In the genomic region with DNA sequence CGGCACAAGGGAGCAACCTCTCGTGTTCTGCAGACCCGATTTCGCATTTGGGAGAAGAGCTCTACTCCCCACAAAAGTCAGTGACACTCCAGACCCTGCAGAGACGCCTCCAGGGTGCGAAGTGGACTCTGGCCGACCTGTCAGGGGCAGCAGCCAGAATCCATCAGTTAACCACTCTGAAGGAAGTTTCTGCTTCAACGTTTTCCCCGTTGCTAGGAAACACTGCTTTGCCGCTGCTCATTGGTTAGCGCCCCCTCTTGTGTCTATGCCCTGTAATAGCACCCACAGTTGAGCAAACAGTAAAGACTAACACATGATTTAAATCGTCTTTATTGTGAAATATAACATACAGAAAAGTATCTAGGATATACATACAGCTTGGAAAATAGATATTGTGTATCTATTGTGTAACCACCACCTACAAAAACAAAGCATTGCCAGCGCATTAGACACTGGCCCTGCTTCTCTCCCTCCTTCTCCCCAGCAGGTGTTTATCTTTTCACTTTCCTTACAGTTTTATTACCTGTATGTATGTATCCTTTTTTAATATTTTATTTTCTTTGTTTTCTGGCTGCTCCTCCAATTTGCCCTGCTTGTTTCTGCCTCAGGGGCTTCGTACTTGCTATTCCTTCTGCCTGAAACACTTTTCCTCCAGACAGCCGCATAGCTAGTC, we compare ENCODE assay signal across 8 cellular contexts. TPM values are rescaled to one million over a fixed set of nuclear protein-coding genes. Genes with fewer than 3 reads are reported as not detected.
A peak's percentile ranks its signal among the peaks of the same experiment; 100 is the strongest.
DNase-seq lines count a peak whose midpoint lies in the region; ATAC-seq and TF ChIP-seq lines count a peak whose summit lies in the region.

No MANE protein-coding gene starts in this region.

- TF ChIP-seq CTCF in fibroblast of the aortic adventitia (IDR thresholded peaks at IDR 0.05; ENCODE audit: insufficient read depth, low read length), result peak; percentile 95

- peak overlapping the region; percentile 28 for H3K9ac ChIP-seq in Karpas-422 (ENCODE audit: low read length)
- no peak overlapping the region for H3K9ac ChIP-seq in subcutaneous abdominal adipose tissue (ENCODE audit: low read length in 5 of 5)

- no peaks in the 10 kb centered on the region for H3K9me2 ChIP-seq in Karpas-422 (replicated peaks; ENCODE audit: insufficient read depth, low read length)

- peak; percentile 35 for DNase-seq in DMS153 (lab: John Stamatoyannopoulos, UW)
- DNase-seq in Karpas-422, result peak; percentile 92
- DNase-seq in RPMI8226, result peak; percentile 84
- DNase-seq in activated T-helper 1 cell treated with anti-CD3 and anti-CD28 coated beads, Interleukin-12 subunit alpha, Interleukin-12 subunit beta, Interleukin-2, Interleukin-4 antibody, amounts not matched to agents 30 ng/mL and 10 ng/mL and 1 ng/mL, durations not matched to agents 14 hours and 24 hours and 36 hours (ENCODE audit: low spot score), result peak; percentile 66
- DNase-seq in fibroblast of the aortic adventitia (ENCODE audit: low read depth), result peak; percentile 85
- DNase-seq in nucleus accumbens (lab: John Stamatoyannopoulos, UW), result peak in 48 of 56 donors; percentile 2 to 78 (median 38)

- peak overlapping the region; percentile 62; the same call in 1 of the 2 replicates for H2AFZ ChIP-seq in Karpas-422 (ENCODE audit: low read length)

- H3K27me3 Mint-ChIP-seq in activated T-helper 1 cell treated with anti-CD3 and anti-CD28 coated beads, Interleukin-12 subunit alpha, Interleukin-12 subunit beta, Interleukin-2, Interleukin-4 antibody, amounts not matched to agents 30 ng/mL and 10 ng/mL and 1 ng/mL, durations not matched to agents 14 hours and 24 hours and 36 hours (ENCODE audit: insufficient read depth), result peaks cover 5% of the 10 kb centered on the region

- intact Hi-C loops in activated T-helper 1 cell treated with anti-CD3 and anti-CD28 coated beads, Interleukin-12 subunit alpha, Interleukin-12 subunit beta, Interleukin-2, Interleukin-4 antibody, amounts not matched to agents 30 ng/mL and 10 ng/mL and 1 ng/mL, durations not matched to agents 14 hours and 24 hours and 36 hours (cut with micrococcal nuclease), result loop anchor here (1.0 to 5.0 kb wide), 5 partner anchors 14 to 585 kb away; a partner anchor contains a TSS

- no peaks in the 10 kb centered on the region for H3K79me2 ChIP-seq in Karpas-422 (ENCODE audit: low read length)

- H3K36me3 ChIP-seq in Karpas-422 (ENCODE audit: insufficient read depth, low read length) (no peaks in the 10 kb centered on the region), subcutaneous abdominal adipose tissue (ENCODE audit: control insufficient read depth in 5 of 5, insufficient read depth in 5 of 5, low read length in 5 of 5) (no peaks in the 10 kb centered on the region)

- no peaks in the 10 kb centered on the region for H3K9me3 Mint-ChIP-seq in activated T-helper 1 cell treated with anti-CD3 and anti-CD28 coated beads, Interleukin-12 subunit alpha, Interleukin-12 subunit beta, Interleukin-2, Interleukin-4 antibody, amounts not matched to agents 30 ng/mL and 10 ng/mL and 1 ng/mL, durations not matched to agents 14 hours and 24 hours and 36 hours

- H3K4me1 ChIP-seq in Karpas-422 (ENCODE audit: low read length) (peaks cover 11% of the 10 kb centered on the region), subcutaneous abdominal adipose tissue (ENCODE audit: control insufficient read depth in 5 of 5, insufficient read depth in 5 of 5, low read length in 5 of 5) (peaks cover 0 to 10% (median 5%) of the 10 kb centered on the region in 5 donors)

- peak overlapping the region; percentile 74 for H3K4me2 ChIP-seq in Karpas-422 (ENCODE audit: low read depth, low read length, poor library complexity, severe bottlenecking)

- peak overlapping the region; percentile 41 for H3K27ac Mint-ChIP-seq in activated T-helper 1 cell treated with anti-CD3 and anti-CD28 coated beads, Interleukin-12 subunit alpha, Interleukin-12 subunit beta, Interleukin-2, Interleukin-4 antibody, amounts not matched to agents 30 ng/mL and 10 ng/mL and 1 ng/mL, durations not matched to agents 14 hours and 24 hours and 36 hours

- H3K9me3 ChIP-seq in Karpas-422 (ENCODE audit: low read length) (no peaks in the 10 kb centered on the region), subcutaneous abdominal adipose tissue (ENCODE audit: control insufficient read depth in 5 of 5, low read length in 5 of 5) (no peaks in the 10 kb centered on the region)

- H3K27ac ChIP-seq in Karpas-422 (ENCODE audit: low read length) (no peak overlapping the region), subcutaneous abdominal adipose tissue (ENCODE audit: low read depth, low read length) (no peak overlapping the region)

- H3K27me3 ChIP-seq in Karpas-422 (ENCODE audit: low read length), result no peaks in the 10 kb centered on the region
- H3K27me3 ChIP-seq in subcutaneous abdominal adipose tissue (ENCODE audit: control insufficient read depth in 5 of 5, insufficient read depth in 4 of 5, low read length in 5 of 5), result no peaks in the 10 kb centered on the region

- ATAC-seq in GM21576 (IDR thresholded peaks at IDR 0.05; ENCODE audit: unreplicated experiment), result peak; percentile 75

- peak overlapping the region; percentile 62 for H3K4me3 ChIP-seq in Karpas-422 (ENCODE audit: low read length)
- peak overlapping the region; percentile 60 for H3K4me3 ChIP-seq in fibroblast of the aortic adventitia (ENCODE audit: low read depth, low read length)
- H3K4me3 ChIP-seq in subcutaneous abdominal adipose tissue (ENCODE audit: low read depth in 1 of 5, low read length in 5 of 5), result peak overlapping the region; percentile 47 to 63 (median 52)

- no peaks in the 10 kb centered on the region for H4K20me1 ChIP-seq in Karpas-422 (ENCODE audit: insufficient read depth, low read depth, low read length)

- H3K4me3 Mint-ChIP-seq in activated T-helper 1 cell treated with anti-CD3 and anti-CD28 coated beads, Interleukin-12 subunit alpha, Interleukin-12 subunit beta, Interleukin-2, Interleukin-4 antibody, amounts not matched to agents 30 ng/mL and 10 ng/mL and 1 ng/mL, durations not matched to agents 14 hours and 24 hours and 36 hours, result no peak overlapping the region

- peaks cover 9% of the 10 kb centered on the region for H3K4me1 Mint-ChIP-seq in activated T-helper 1 cell treated with anti-CD3 and anti-CD28 coated beads, Interleukin-12 subunit alpha, Interleukin-12 subunit beta, Interleukin-2, Interleukin-4 antibody, amounts not matched to agents 30 ng/mL and 10 ng/mL and 1 ng/mL, durations not matched to agents 14 hours and 24 hours and 36 hours (ENCODE audit: low read depth)

- no peaks in the 10 kb centered on the region for H3K36me3 Mint-ChIP-seq in activated T-helper 1 cell treated with anti-CD3 and anti-CD28 coated beads, Interleukin-12 subunit alpha, Interleukin-12 subunit beta, Interleukin-2, Interleukin-4 antibody, amounts not matched to agents 30 ng/mL and 10 ng/mL and 1 ng/mL, durations not matched to agents 14 hours and 24 hours and 36 hours (ENCODE audit: low read depth)

RNA-seq across cellular contexts. Expression of a gene that starts 38.9 kb away (rescaled TPM):
- 0.18 and 0.26 TPM in 2 replicates for total RNA-seq in Karpas-422 (2014; rRNA removed; shearing (Covaris generic); ENCODE audit: low replicate concordance)
- not detected in 2 replicates for total RNA-seq in activated T-helper 1 cell treated with anti-CD3 and anti-CD28 coated beads, Interleukin-12 subunit alpha, Interleukin-12 subunit beta, Interleukin-2, Interleukin-4 antibody, amounts not matched to agents 30 ng/mL and 10 ng/mL and 1 ng/mL, durations not matched to agents 14 hours and 24 hours and 36 hours
- total RNA-seq in fibroblast of the aortic adventitia (ENCODE audit: low replicate concordance), result not detected in 2 replicates

RNA-seq across cellular contexts. Expression of a gene that starts 56.2 kb away (rescaled TPM):
- 71.5 and 89.5 TPM in 2 replicates for total RNA-seq in Karpas-422 (2014; rRNA removed; shearing (Covaris generic); ENCODE audit: low replicate concordance)
- total RNA-seq in activated T-helper 1 cell treated with anti-CD3 and anti-CD28 coated beads, Interleukin-12 subunit alpha, Interleukin-12 subunit beta, Interleukin-2, Interleukin-4 antibody, amounts not matched to agents 30 ng/mL and 10 ng/mL and 1 ng/mL, durations not matched to agents 14 hours and 24 hours and 36 hours, result 91.0 and 91.6 TPM in 2 replicates
- 37.5 and 78.0 TPM in 2 replicates for total RNA-seq in fibroblast of the aortic adventitia (ENCODE audit: low replicate concordance)

Comparison
In these comparisons a context has a peak if more than half of its experiments do, and no peak if none do; other contexts are left out.
1. DNase-seq: peak in every context shown above with its lines; median percentile 92 in Karpas-422; 85 in fibroblast of the aortic adventitia; 84 in RPMI8226; 66 in activated T-helper 1 cell treated with anti-CD3 and anti-CD28 coated beads, Interleukin-12 subunit alpha, Interleukin-12 subunit beta, Interleukin-2, Interleukin-4 antibody, amounts not matched to agents 30 ng/mL and 10 ng/mL and 1 ng/mL, durations not matched to agents 14 hours and 24 hours and 36 hours; 38 in nucleus accumbens; 35 in DMS153.